ENCODE assay signal across 23 cellular contexts in the genomic region with DNA sequence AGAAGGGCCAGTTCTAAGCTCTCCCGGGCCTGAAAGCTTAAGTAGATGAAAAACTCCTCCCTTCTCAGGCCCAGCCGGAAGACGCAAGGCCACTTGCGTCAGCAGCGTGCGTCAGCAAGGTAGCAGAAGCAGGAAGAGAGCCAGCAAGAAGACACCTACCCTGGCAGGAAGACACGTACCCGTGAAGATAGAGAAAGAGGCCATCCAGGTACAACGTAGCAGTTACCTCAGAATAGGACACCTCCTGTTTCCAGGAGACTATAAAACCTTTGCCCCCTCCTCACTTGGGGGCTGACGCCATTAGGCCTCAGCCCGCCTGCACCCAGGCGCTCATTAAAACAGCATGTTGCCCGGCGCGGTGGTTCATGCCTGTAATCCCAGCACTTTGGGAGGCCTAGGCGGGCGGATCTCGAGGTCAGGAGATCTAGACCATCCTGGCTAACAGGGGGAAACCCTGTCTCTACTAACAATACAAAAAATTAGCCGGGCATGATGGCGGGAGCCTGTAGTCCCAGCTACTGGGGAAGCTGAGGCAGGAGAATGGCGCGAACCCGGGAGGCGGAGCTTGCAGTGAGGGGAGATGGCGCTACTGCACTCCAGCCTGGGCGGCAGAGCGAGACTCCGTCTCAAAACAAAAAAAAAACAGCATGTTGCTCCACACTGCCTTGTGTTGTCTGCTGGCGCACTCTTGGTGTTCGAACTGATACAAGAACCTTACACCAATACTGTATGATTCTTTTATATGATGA.
"Had no signal": no experiment of that assay in that cellular context is flagged by ENCODE, and none has a peak within 500 bp of the region (broad histone marks: within the 10 kb centered on the region; RNA-seq: fewer than 3 reads in every experiment).

No MANE protein-coding gene starts in this region.

- H3K27ac Mint-ChIP-seq: activated CD4-positive, alpha-beta memory T cell treated with anti-CD3 and anti-CD28 coated beads, Interleukin-2, amount 10 ng/mL, durations not matched to agents 7 days and 5 days; activated naive CD8-positive, alpha-beta T cell treated with anti-CD3 and anti-CD28 coated beads, Interleukin-2, amount 50 U/mL, for 24 hours; activated T-helper 2 cell treated with anti-CD3 and anti-CD28 coated beads, Interferon-gamma antibody, Interleukin-2, Interleukin-4, amounts not matched to agents 10 μg/mL and 5 μg/mL and 100 μg/mL, durations not matched to agents 14 hours and 24 hours and 36 hours; brain; memory B cell; naive B cell; stimulated activated naive CD8-positive, alpha-beta T cell treated with anti-CD3 and anti-CD28 coated beads, Interleukin-15, amount 100 ng/mL, for 72 hours had no signal

- H3K36me3 ChIP-seq: suprapubic skin, upper lobe of left lung had no signal

- H3K27me3 ChIP-seq: dorsolateral prefrontal cortex, suprapubic skin, upper lobe of left lung had no signal

- DNase-seq: activated CD4-positive, alpha-beta memory T cell treated with anti-CD3 and anti-CD28 coated beads, Interleukin-2, amount 10 ng/mL, durations not matched to agents 7 days and 5 days; activated CD4-positive, alpha-beta T cell treated with anti-CD3 and anti-CD28 coated beads for 48 hours; activated CD4-positive, CD25-positive, alpha-beta regulatory T cell; activated naive CD4-positive, alpha-beta T cell treated with Interleukin-2 at 50 U/mL for 16 hours; activated naive CD8-positive, alpha-beta T cell treated with anti-CD3 and anti-CD28 coated beads, Interleukin-2, amount 50 U/mL, for 24 hours; activated T-cell treated with anti-CD3 and anti-CD28 coated beads, Interleukin-2, amount 50 U/mL, for 1 hour; anterior cingulate cortex; caudate nucleus; dorsolateral prefrontal cortex; foreskin fibroblast; left ventricle myocardium superior; mucosa of descending colon; naive B cell; stimulated activated CD4-positive, alpha-beta T cell treated with anti-CD3 and anti-CD28 coated beads, Interleukin-4, amount 100 ng/mL, for 1 hour; stimulated activated naive CD8-positive, alpha-beta T cell treated with anti-CD3 and anti-CD28 coated beads, Interleukin-15, amount 100 ng/mL, for 72 hours had no signal

- H3K27ac ChIP-seq: dorsolateral prefrontal cortex, parathyroid adenoma, suprapubic skin, upper lobe of left lung had no signal

- H3K4me2 ChIP-seq: smooth muscle cell had no signal

- H2AFZ ChIP-seq: parathyroid adenoma had no signal

- H3K27me3 Mint-ChIP-seq: activated CD4-positive, alpha-beta memory T cell treated with anti-CD3 and anti-CD28 coated beads, Interleukin-2, amount 10 ng/mL, durations not matched to agents 7 days and 5 days; activated naive CD8-positive, alpha-beta T cell treated with anti-CD3 and anti-CD28 coated beads, Interleukin-2, amount 50 U/mL, for 24 hours; memory B cell; naive B cell; stimulated activated naive CD8-positive, alpha-beta T cell treated with anti-CD3 and anti-CD28 coated beads, Interleukin-15, amount 100 ng/mL, for 72 hours had no signal

- H3K79me2 ChIP-seq: parathyroid adenoma had no signal

- ATAC-seq: activated naive CD8-positive, alpha-beta T cell treated with anti-CD3 and anti-CD28 coated beads, Interleukin-2, amount 50 U/mL, for 24 hours; left ventricle myocardium superior; mucosa of descending colon; sciatic nerve; stimulated activated naive CD8-positive, alpha-beta T cell treated with anti-CD3 and anti-CD28 coated beads, Interleukin-15, amount 100 ng/mL, for 72 hours had no signal

- H3K4me1 Mint-ChIP-seq: activated naive CD8-positive, alpha-beta T cell treated with anti-CD3 and anti-CD28 coated beads, Interleukin-2, amount 50 U/mL, for 24 hours; brain; memory B cell; naive B cell; stimulated activated naive CD8-positive, alpha-beta T cell treated with anti-CD3 and anti-CD28 coated beads, Interleukin-15, amount 100 ng/mL, for 72 hours had no signal

- H3K4me1 ChIP-seq: parathyroid adenoma, suprapubic skin, upper lobe of left lung had no signal

- H3K36me3 Mint-ChIP-seq: brain, memory B cell, naive B cell had no signal

- H3K9me3 Mint-ChIP-seq: activated T-helper 2 cell treated with anti-CD3 and anti-CD28 coated beads, Interferon-gamma antibody, Interleukin-2, Interleukin-4, amounts not matched to agents 10 μg/mL and 5 μg/mL and 100 μg/mL, durations not matched to agents 14 hours and 24 hours and 36 hours had no signal

- H3K4me3 ChIP-seq: dorsolateral prefrontal cortex, mucosa of descending colon, smooth muscle cell, suprapubic skin, upper lobe of left lung had no signal

- H3K4me3 Mint-ChIP-seq: activated CD4-positive, alpha-beta memory T cell treated with anti-CD3 and anti-CD28 coated beads, Interleukin-2, amount 10 ng/mL, durations not matched to agents 7 days and 5 days; activated naive CD8-positive, alpha-beta T cell treated with anti-CD3 and anti-CD28 coated beads, Interleukin-2, amount 50 U/mL, for 24 hours; brain; memory B cell; naive B cell; stimulated activated naive CD8-positive, alpha-beta T cell treated with anti-CD3 and anti-CD28 coated beads, Interleukin-15, amount 100 ng/mL, for 72 hours had no signal
